Comparison of ENCODE assay signal across 29 cellular contexts in the genomic region with DNA sequence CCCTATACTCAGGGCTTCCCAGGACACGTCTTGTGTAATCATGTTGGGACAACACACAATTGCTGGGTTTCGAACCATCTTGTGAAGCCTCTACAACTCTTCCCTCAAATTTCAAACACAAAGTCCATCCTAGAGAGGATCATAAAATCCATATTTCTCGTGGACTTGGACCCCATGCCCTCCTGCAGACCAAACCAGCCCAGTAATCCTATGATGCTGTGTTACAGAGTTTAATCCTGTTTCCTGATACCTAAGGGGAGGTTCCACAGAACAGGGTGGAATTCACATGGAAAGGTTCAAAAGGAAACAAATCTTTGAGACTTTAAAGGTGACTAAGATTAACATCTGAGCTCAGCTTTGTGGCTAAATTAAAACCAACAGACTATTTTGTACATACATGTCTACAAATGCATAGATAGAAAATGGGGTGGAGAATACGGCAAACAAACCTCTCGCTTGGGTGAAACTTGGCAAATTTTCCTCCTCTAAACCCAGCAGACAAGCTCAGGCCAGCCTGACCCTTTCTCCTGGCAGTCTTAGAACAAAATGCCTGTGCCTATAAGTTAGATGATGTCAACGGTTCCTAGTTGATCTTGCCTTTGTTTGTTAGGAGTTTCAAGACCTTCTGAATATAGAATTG. TPM values are rescaled to one million over a fixed set of nuclear protein-coding genes. Genes with fewer than 3 reads are reported as not detected.
"Had no signal": no experiment of that assay in that cellular context is flagged by ENCODE, and none has a peak within 500 bp of the region (broad histone marks: within the 10 kb centered on the region; RNA-seq: fewer than 3 reads in every experiment).

No MANE protein-coding gene starts in this region.

- H3K4me1 ChIP-seq: testis, uterus had no signal

- H3K27me3 ChIP-seq: testis, uterus had no signal

- H3K9me3 ChIP-seq: testis, uterus had no signal

- H3K9me3 Mint-ChIP-seq: activated CD4-positive, alpha-beta T cell treated with anti-CD3 and anti-CD28 coated beads, Interleukin-2, amount 10 ng/mL, durations not matched to agents 7 days and 5 days; activated CD8-positive, alpha-beta T cell treated with anti-CD3 and anti-CD28 coated beads for 36 hours; activated naive CD8-positive, alpha-beta T cell treated with anti-CD3 and anti-CD28 coated beads, Interleukin-2, amount 50 U/mL, for 24 hours; brain; central memory CD8-positive, alpha-beta T cell; effector memory CD8-positive, alpha-beta T cell; immature natural killer cell; memory B cell; stimulated activated memory B cell treated with anti-CD40 and anti-IgM and Interleukin-4, amounts not matched to agents 10 μg/mL and 1 μg/mL and 100 μg/mL, for 72 hours; T-cell; T-helper 2 cell treated with Interferon-gamma antibody and Interleukin-4, amounts not matched to agents 5 μg/mL and 100 μg/mL, for 36 hours had no signal

- H3K36me3 ChIP-seq: uterus had no signal

- H3K36me3 Mint-ChIP-seq: brain; immature natural killer cell; memory B cell; stimulated activated memory B cell treated with anti-CD40 and anti-IgM and Interleukin-4, amounts not matched to agents 10 μg/mL and 1 μg/mL and 100 μg/mL, for 72 hours; T-cell had no signal

- H3K4me2 ChIP-seq: smooth muscle cell had no signal

- FAIRE-seq: colon had no signal

- H3K4me1 Mint-ChIP-seq: activated CD4-positive, alpha-beta T cell treated with anti-CD3 and anti-CD28 coated beads, Interleukin-2, amount 10 ng/mL, durations not matched to agents 7 days and 5 days; activated CD8-positive, alpha-beta memory T cell treated with anti-CD3 and anti-CD28 coated beads, Interleukin-2, amount 10 ng/mL, durations not matched to agents 7 days and 5 days; activated naive CD8-positive, alpha-beta T cell treated with anti-CD3 and anti-CD28 coated beads, Interleukin-2, amount 50 U/mL, for 24 hours; brain; central memory CD8-positive, alpha-beta T cell; immature natural killer cell; memory B cell; stimulated activated memory B cell treated with anti-CD40 and anti-IgM and Interleukin-4, amounts not matched to agents 10 μg/mL and 1 μg/mL and 100 μg/mL, for 72 hours; T-cell had no signal

- H3K4me3 Mint-ChIP-seq: activated CD4-positive, alpha-beta T cell treated with anti-CD3 and anti-CD28 coated beads, Interleukin-2, amount 10 ng/mL, durations not matched to agents 7 days and 5 days; activated CD8-positive, alpha-beta memory T cell treated with anti-CD3 and anti-CD28 coated beads, Interleukin-2, amount 10 ng/mL, durations not matched to agents 7 days and 5 days; activated CD8-positive, alpha-beta T cell treated with anti-CD3 and anti-CD28 coated beads for 36 hours; activated naive CD8-positive, alpha-beta T cell treated with anti-CD3 and anti-CD28 coated beads, Interleukin-2, amount 50 U/mL, for 24 hours; brain; central memory CD8-positive, alpha-beta T cell; effector memory CD8-positive, alpha-beta T cell; immature natural killer cell; memory B cell; stimulated activated memory B cell treated with anti-CD40 and anti-IgM and Interleukin-4, amounts not matched to agents 10 μg/mL and 1 μg/mL and 100 μg/mL, for 72 hours; T-cell; T-helper 2 cell treated with Interferon-gamma antibody and Interleukin-4, amounts not matched to agents 5 μg/mL and 100 μg/mL, for 36 hours had no signal

- H3K27ac Mint-ChIP-seq: activated CD4-positive, alpha-beta T cell treated with anti-CD3 and anti-CD28 coated beads, Interleukin-2, amount 10 ng/mL, durations not matched to agents 7 days and 5 days; activated CD8-positive, alpha-beta memory T cell treated with anti-CD3 and anti-CD28 coated beads, Interleukin-2, amount 10 ng/mL, durations not matched to agents 7 days and 5 days; activated CD8-positive, alpha-beta T cell treated with anti-CD3 and anti-CD28 coated beads for 36 hours; activated naive CD8-positive, alpha-beta T cell treated with anti-CD3 and anti-CD28 coated beads, Interleukin-2, amount 50 U/mL, for 24 hours; effector memory CD8-positive, alpha-beta T cell; immature natural killer cell; memory B cell; stimulated activated memory B cell treated with anti-CD40 and anti-IgM and Interleukin-4, amounts not matched to agents 10 μg/mL and 1 μg/mL and 100 μg/mL, for 72 hours; T-cell; T-helper 2 cell treated with Interferon-gamma antibody and Interleukin-4, amounts not matched to agents 5 μg/mL and 100 μg/mL, for 36 hours had no signal

- H3K4me3 ChIP-seq: dorsolateral prefrontal cortex, smooth muscle cell, testis, uterus had no signal

- H3K27ac ChIP-seq: dorsolateral prefrontal cortex, testis, uterus, VCaP had no signal

- DNase-seq: activated CD4-positive, alpha-beta T cell treated with anti-CD3 and anti-CD28 coated beads, Interleukin-2, amount 10 ng/mL, durations not matched to agents 7 days and 5 days; activated CD4-positive, CD25-positive, alpha-beta regulatory T cell treated with anti-CD3 and anti-CD28 coated beads, Interleukin-2, amount 50 U/mL, for 72 hours; activated CD8-positive, alpha-beta memory T cell treated with anti-CD3 and anti-CD28 coated beads, Interleukin-2, amount 10 ng/mL, durations not matched to agents 7 days and 5 days; activated CD8-positive, alpha-beta T cell treated with anti-CD3 and anti-CD28 coated beads for 36 hours; activated effector memory CD4-positive, alpha-beta T cell treated with anti-CD3 and anti-CD28 coated beads, Interleukin-2, amount 50 U/mL, for 16 hours; activated naive CD4-positive, alpha-beta T cell treated with anti-CD3 and anti-CD28 coated beads, Interleukin-2, amount 50 U/mL, for 16 hours; activated naive CD8-positive, alpha-beta T cell treated with anti-CD3 and anti-CD28 coated beads, Interleukin-2, amount 50 U/mL, for 24 hours; activated T-cell treated with anti-CD3 and anti-CD28 coated beads for 4 hours; dorsolateral prefrontal cortex; effector memory CD8-positive, alpha-beta T cell; foreskin melanocyte; immature natural killer cell; kidney glomerular epithelial cell; left ventricle myocardium superior; occipital lobe; stimulated activated CD4-positive, alpha-beta T cell treated with anti-CD3 and anti-CD28 coated beads, Interleukin-15, amount 100 ng/mL, for 24 hours; T-cell; testis; trophoblast cell; uterus had no signal

- H3K27me3 Mint-ChIP-seq: activated CD4-positive, alpha-beta T cell treated with anti-CD3 and anti-CD28 coated beads, Interleukin-2, amount 10 ng/mL, durations not matched to agents 7 days and 5 days; activated CD8-positive, alpha-beta memory T cell treated with anti-CD3 and anti-CD28 coated beads, Interleukin-2, amount 10 ng/mL, durations not matched to agents 7 days and 5 days; activated CD8-positive, alpha-beta T cell treated with anti-CD3 and anti-CD28 coated beads for 36 hours; activated naive CD8-positive, alpha-beta T cell treated with anti-CD3 and anti-CD28 coated beads, Interleukin-2, amount 50 U/mL, for 24 hours; central memory CD8-positive, alpha-beta T cell; effector memory CD8-positive, alpha-beta T cell; memory B cell; stimulated activated memory B cell treated with anti-CD40 and anti-IgM and Interleukin-4, amounts not matched to agents 10 μg/mL and 1 μg/mL and 100 μg/mL, for 72 hours had no signal

RNA-seq across cellular contexts. Expression of gene EGFL6, which starts 38.1 kb away (rescaled TPM):
- total RNA-seq: left ventricle myocardium superior, myocyte had no signal
- polyA plus RNA-seq: immature natural killer cell had no signal
